ENCODE assay signal across 26 cellular contexts in genomic region chr2:64459575-64459974, GRCh38.
"Had no signal": no experiment of that assay in that cellular context is flagged by ENCODE, and none has a peak within 500 bp of the region (broad histone marks: within the 10 kb centered on the region; RNA-seq: fewer than 3 reads in every experiment).

No MANE protein-coding gene starts in this region.

- H3K36me3 ChIP-seq: ovary had no signal

- H3K27me3 Mint-ChIP-seq: naive B cell had no signal

- H3K4me3 ChIP-seq: hepatocyte, left lung, lower lobe of right lung, ovary, prostate gland, skin epidermis, suprapubic skin, thoracic aorta, tibial artery, upper lobe of right lung had no signal

- H2AFZ ChIP-seq: hepatocyte had no signal

- H3K9me3 Mint-ChIP-seq: mesothelial cell of epicardium; naive B cell; natural killer cell; nephron progenitor cell; stimulated activated effector memory CD8-positive, alpha-beta T cell treated with anti-CD3 and anti-CD28 coated beads, Interleukin-12 subunit alpha, Interleukin-12 subunit beta, amount 100 ng/mL, for 72 hours; stimulated activated naive CD8-positive, alpha-beta T cell treated with anti-CD3 and anti-CD28 coated beads, Interleukin-15, Interleukin-2, amounts not matched to agents 100 ng/mL and 50 ng/mL, for 24 hours had no signal

- H3K27ac ChIP-seq: hepatocyte, left lung, lower lobe of right lung, ovary, prostate gland, suprapubic skin, thoracic aorta, tibial artery, upper lobe of right lung had no signal

- H3K4me3 Mint-ChIP-seq: mesothelial cell of epicardium; naive B cell; natural killer cell; nephron progenitor cell; stimulated activated effector memory CD8-positive, alpha-beta T cell treated with anti-CD3 and anti-CD28 coated beads, Interleukin-12 subunit alpha, Interleukin-12 subunit beta, amount 100 ng/mL, for 72 hours; stimulated activated naive CD8-positive, alpha-beta T cell treated with anti-CD3 and anti-CD28 coated beads, Interleukin-15, Interleukin-2, amounts not matched to agents 100 ng/mL and 50 ng/mL, for 24 hours had no signal

- H3K9me3 ChIP-seq: left lung, lower lobe of right lung, ovary, prostate gland, suprapubic skin, thoracic aorta, tibial artery, upper lobe of right lung had no signal

- H3K4me2 ChIP-seq: hepatocyte had no signal

- H3K36me3 Mint-ChIP-seq: naive B cell; natural killer cell; stimulated activated effector memory CD8-positive, alpha-beta T cell treated with anti-CD3 and anti-CD28 coated beads, Interleukin-12 subunit alpha, Interleukin-12 subunit beta, amount 100 ng/mL, for 72 hours had no signal

- DNase-seq: kidney glomerular epithelial cell; left colon; left lung; lower lobe of right lung; mammary epithelial cell; mesenchymal stem cell; naive B cell; natural killer cell; nephron progenitor cell; ovary; retina; right cardiac atrium; stimulated activated CD4-positive, alpha-beta T cell treated with anti-CD3 and anti-CD28 coated beads, Interleukin-4, amount 100 ng/mL, for 24 hours; stimulated activated naive CD4-positive, alpha-beta T cell; tibial artery; trophoblast cell; upper lobe of right lung had no signal

- H3K4me1 ChIP-seq: prostate gland had no signal

- ATAC-seq: left colon; left lung; lower lobe of right lung; natural killer cell; right cardiac atrium; sciatic nerve; stimulated activated effector memory CD8-positive, alpha-beta T cell treated with anti-CD3 and anti-CD28 coated beads, Interleukin-12 subunit alpha, Interleukin-12 subunit beta, amount 100 ng/mL, for 72 hours; upper lobe of right lung had no signal

- H3K27ac Mint-ChIP-seq: mesothelial cell of epicardium; naive B cell; natural killer cell; nephron progenitor cell; stimulated activated effector memory CD8-positive, alpha-beta T cell treated with anti-CD3 and anti-CD28 coated beads, Interleukin-12 subunit alpha, Interleukin-12 subunit beta, amount 100 ng/mL, for 72 hours; stimulated activated naive CD8-positive, alpha-beta T cell treated with anti-CD3 and anti-CD28 coated beads, Interleukin-15, Interleukin-2, amounts not matched to agents 100 ng/mL and 50 ng/mL, for 24 hours had no signal

- H3K4me1 Mint-ChIP-seq: natural killer cell; stimulated activated effector memory CD8-positive, alpha-beta T cell treated with anti-CD3 and anti-CD28 coated beads, Interleukin-12 subunit alpha, Interleukin-12 subunit beta, amount 100 ng/mL, for 72 hours had no signal

- H3K27me3 ChIP-seq: hepatocyte, ovary, suprapubic skin, tibial artery, upper lobe of right lung had no signal
